In the genomic region with DNA sequence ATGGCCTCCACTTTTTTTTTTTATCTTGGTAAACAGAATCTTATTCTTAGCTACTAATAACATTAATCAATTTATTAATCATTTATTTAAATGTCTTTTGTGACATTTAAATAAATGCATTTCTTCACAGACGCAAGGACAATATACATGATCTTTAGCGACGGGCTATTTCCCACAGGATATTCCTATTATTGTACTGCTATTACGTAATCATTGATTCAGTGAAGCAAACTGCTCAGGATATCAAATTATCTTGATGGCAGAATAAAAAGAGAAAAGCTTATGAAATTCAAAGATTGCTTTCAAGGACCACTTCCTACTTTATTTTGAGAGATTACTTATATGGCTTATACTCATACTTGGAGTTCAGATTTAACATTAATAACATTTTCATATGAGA, we compare ENCODE assay signal across 23 cellular contexts.
DNase-seq lines count a peak whose midpoint lies in the region; ATAC-seq, FAIRE-seq and TF ChIP-seq lines count a peak whose summit lies in the region.
"Had no signal": no experiment of that assay in that cellular context is flagged by ENCODE, and none has a peak within 500 bp of the region (broad histone marks: within the 10 kb centered on the region; RNA-seq: fewer than 3 reads in every experiment).

No MANE protein-coding gene starts in this region.

- no TSS peak for BruUV-seq in HepG2 (replicated peaks; lab: Mats Ljungman, UMichigan)
- BruUV-seq in K562 (replicated peaks; lab: Mats Ljungman, UMichigan) = no TSS peak

- CTCF ChIA-PET in HepG2 (lab: Yijun Ruan, JAX; ENCODE audit: low intra/inter-chr PET ratio, low total read pairs) = no interaction called here
- CTCF ChIA-PET in K562 (lab: Yijun Ruan, JAX; ENCODE audit: low intra/inter-chr PET ratio) = no interaction called here

- DNase-seq in HepG2 (ENCODE audit: low spot score) (no peak), right lobe of liver (no peak), K562 (ENCODE audit: extremely low read depth in 1 of 4, low spot score in 3 of 4) (no peak), NCI-H1417 (lab: John Stamatoyannopoulos, UW) (no peak), NCI-H524 treated with DMSO at 0.1 percent for 48 hours (lab: John Stamatoyannopoulos, UW) (no peak), CD1c-positive myeloid dendritic cell (ENCODE audit: extremely low spot score) (no peak)
- DNase-seq: 8988T; ACHN; BE2C; C1 segment of cervical spinal cord; Caco-2; Calu3; CD4-positive, alpha-beta T cell; CD8-positive, alpha-beta T cell; DMS79 treated with DMSO at 0.1 percent for 48 hours; GF-D8 had no signal

- TF ChIP-seq EP300 in HepG2 (IDR thresholded peaks at IDR 0.05; ENCODE audit: low read depth in 2 of 2, low read length in 2 of 2) = no peak
- TF ChIP-seq EP300 in HepG2 (CRISPR knock-in tag; IDR thresholded peaks at IDR 0.05; ENCODE audit: borderline replicate concordance) = no peak
- no peak for TF ChIP-seq EP300 in K562 (IDR thresholded peaks at IDR 0.05; ENCODE audit: low read length)

- POLR2A ChIA-PET in HepG2 (lab: Yijun Ruan, JAX) = no interaction called here
- POLR2A ChIA-PET in K562 (lab: Yijun Ruan, JAX) = no interaction called here

- no peak overlapping the region for H3K9ac ChIP-seq in HepG2 (ENCODE audit: insufficient read depth, low read depth, low read length)
- H3K9ac ChIP-seq in K562 (ENCODE audit: insufficient read depth in 1 of 2, low read depth in 2 of 2, low read length in 2 of 2) = no peak overlapping the region
- H3K9ac ChIP-seq: BLaER1 had no signal

- no peaks in the 10 kb centered on the region for H3K9me3 ChIP-seq in HepG2 (ENCODE audit: low read length)
- no peaks in the 10 kb centered on the region for H3K9me3 ChIP-seq in right lobe of liver
- no peaks in the 10 kb centered on the region for H3K9me3 ChIP-seq in K562 (replicated peaks; ENCODE audit: control insufficient read depth, insufficient read depth, low read depth, low read length)
- H3K9me3 ChIP-seq: BE2C, BLaER1, Caco-2 had no signal

- no peak overlapping the region for H3K4me2 ChIP-seq in HepG2 (ENCODE audit: low read depth, low read length)
- no peak overlapping the region for H3K4me2 ChIP-seq in K562 (ENCODE audit: insufficient read depth, low read length)
- H3K4me2 ChIP-seq: BLaER1 had no signal

- no peak overlapping the region for H3K27ac ChIP-seq in HepG2 (ENCODE audit: extremely low read length, insufficient read depth, low read length)
- H3K27ac ChIP-seq in right lobe of liver = no peak overlapping the region
- no peak overlapping the region for H3K27ac ChIP-seq in K562 (ENCODE audit: extremely low read depth, low read depth, low read length)
- H3K27ac ChIP-seq: BLaER1 had no signal

- H3K79me2 ChIP-seq in HepG2 (ENCODE audit: insufficient read depth, low read length) = no peaks in the 10 kb centered on the region
- H3K79me2 ChIP-seq in K562 (ENCODE audit: control insufficient read depth, insufficient read depth, low read length) = no peaks in the 10 kb centered on the region

- TF ChIP-seq CTCF in HepG2 (CRISPR knock-in tag; IDR thresholded peaks at IDR 0.05) (no peak), right lobe of liver (IDR thresholded peaks at IDR 0.05) (no peak), K562 (IDR thresholded peaks at IDR 0.05 in 2 of 3, conservative IDR thresholded peaks at IDR 0.05 in 1 of 3; ENCODE audit: insufficient read depth in 2 of 3, low read depth in 1 of 3, low read length in 3 of 3) (no peak)

- H3K27me3 ChIP-seq in HepG2 (ENCODE audit: control insufficient read depth in 1 of 2, insufficient read depth in 2 of 2, low read length in 2 of 2) (no peaks in the 10 kb centered on the region), right lobe of liver (no peaks in the 10 kb centered on the region), K562 (ENCODE audit: control insufficient read depth in 2 of 2, insufficient read depth in 2 of 2, low read length in 2 of 2) (no peaks in the 10 kb centered on the region)
- H3K27me3 ChIP-seq: BE2C, BLaER1 had no signal

- no peak for ATAC-seq in HepG2
- ATAC-seq in right lobe of liver = no peak
- no peak for ATAC-seq in K562
- ATAC-seq: CD8-positive, alpha-beta T cell had no signal

- H3K9me1 ChIP-seq in K562 (ENCODE audit: control insufficient read depth, insufficient read depth, low read length) = no peaks in the 10 kb centered on the region

- in situ Hi-C loops in HepG2 (cut with HindIII; ENCODE audit: extremely low pct_ligation_motif_present, low pct_unique_long_range_greater_than_20kb) (no loop called here), K562 (cut with MboI) (no loop called here)

- no peaks in the 10 kb centered on the region for H4K20me1 ChIP-seq in HepG2 (ENCODE audit: insufficient read depth, low read length)
- no peaks in the 10 kb centered on the region for H4K20me1 ChIP-seq in K562 (replicated peaks; ENCODE audit: control insufficient read depth, insufficient read depth, low read length)
- H4K20me1 ChIP-seq: BLaER1 had no signal

- H3K36me3 ChIP-seq in HepG2 (replicated peaks in 1 of 2; ENCODE audit: control insufficient read depth in 1 of 2, insufficient read depth in 2 of 2, low read length in 2 of 2) = no peaks in the 10 kb centered on the region
- H3K36me3 ChIP-seq in right lobe of liver = no peaks in the 10 kb centered on the region
- H3K36me3 ChIP-seq in K562 (ENCODE audit: control insufficient read depth, insufficient read depth, low read length) = no peaks in the 10 kb centered on the region
- H3K36me3 ChIP-seq: BE2C, BLaER1 had no signal

- H3K4me1 ChIP-seq in HepG2 (ENCODE audit: insufficient read depth, low read length) (no peaks in the 10 kb centered on the region), right lobe of liver (peaks cover 0 to 2% (median 0%) of the 10 kb centered on the region in 4 donors), K562 (replicated peaks in 1 of 2; ENCODE audit: control insufficient read depth in 2 of 2, insufficient read depth in 2 of 2, low read length in 2 of 2) (no peaks in the 10 kb centered on the region)
- H3K4me1 ChIP-seq: BE2C, Caco-2 had no signal

- no peak overlapping the region for H3K4me3 ChIP-seq in HepG2 (replicated peaks in 1 of 3; ENCODE audit: insufficient read depth in 1 of 3, low read depth in 2 of 3, low read length in 3 of 3)
- no peak overlapping the region for H3K4me3 ChIP-seq in right lobe of liver
- no peak overlapping the region for H3K4me3 ChIP-seq in K562
- H3K4me3 ChIP-seq: BLaER1 had no signal

- intact Hi-C loops in HepG2 (cut with micrococcal nuclease; ENCODE audit: unreplicated experiment) (no loop called here), right lobe of liver (cut with DNase I) (no loop called here), K562 (cut with micrococcal nuclease) (no loop called here)

- 71% methylated on average over 4 of the region's 4 CpGs for WGBS in HepG2 (ENCODE audit: low lambda C conversion rate)
- 23% methylated on average over 4 of the region's 4 CpGs for WGBS in right lobe of liver (ENCODE audit: insufficient coverage, low coverage, low lambda C conversion rate, missing lambda C conversion rate)
- 4% methylated on average over 4 of the region's 4 CpGs for whole genome bisulfite sequencing in K562 (ENCODE audit: insufficient coverage, low coverage, missing lambda C conversion rate)

- FAIRE-seq in HepG2 (lab: Jason Lieb, UNC) (no peak), K562 (lab: Jason Lieb, UNC) (no peak), islet of Langerhans (lab: Jason Lieb, UNC) (peak; percentile 91)
- FAIRE-seq: A204.1, D721Med, G401.6, GM12891, GM19239 had no signal

- TF ChIP-seq RAD21 in HepG2 (CRISPR knock-in tag; IDR thresholded peaks at IDR 0.05) (no peak), K562 (CRISPR knock-in tag; conservative IDR thresholded peaks at IDR 0.05 in 1 of 2, IDR thresholded peaks at IDR 0.05 in 1 of 2) (no peak)

- H2AFZ ChIP-seq in HepG2 (ENCODE audit: low read length) (no peak overlapping the region), K562 (ENCODE audit: low read depth, low read length) (no peak overlapping the region)

- no peak for TF ChIP-seq POLR2A in HepG2 (IDR thresholded peaks at IDR 0.05; ENCODE audit: insufficient read depth in 1 of 2, low read depth in 2 of 2, low read length in 2 of 2)
- no peak for TF ChIP-seq POLR2A in right lobe of liver (IDR thresholded peaks at IDR 0.05)
- no peak for TF ChIP-seq POLR2A in K562 (conservative IDR thresholded peaks at IDR 0.05)

TF ChIP-seq in HepG2, 621 proteins besides CTCF, POLR2A, EP300 and RAD21 (continues in another document):
- no peak for TF ChIP-seq ZNF607 (CRISPR knock-in tag; IDR thresholded peaks at IDR 0.05; ENCODE audit: borderline replicate concordance)

TF ChIP-seq in K562, 482 proteins besides CTCF, POLR2A, EP300 and RAD21:
- TF ChIP-seq KLF16 (IDR thresholded peaks at IDR 0.05) (no peak), ARID1B (IDR thresholded peaks at IDR 0.05) (no peak), CEBPB (tag; IDR thresholded peaks at IDR 0.05) (0 out of 2 replicates have a peak, but pooled peaks have one; percentile 35), CEBPG (CRISPR knock-in tag; IDR thresholded peaks at IDR 0.05) (no peak), CEBPG (tag; conservative IDR thresholded peaks at IDR 0.05 in 1 of 2, IDR thresholded peaks at IDR 0.05 in 1 of 2) (peak in 1 of 2 experiments; percentile 68; a peak in 2 of 4 replicates), THRAP3 (IDR thresholded peaks at IDR 0.05; ENCODE audit: borderline replicate concordance) (no peak)
- TF ChIP-seq, protein P1, sequence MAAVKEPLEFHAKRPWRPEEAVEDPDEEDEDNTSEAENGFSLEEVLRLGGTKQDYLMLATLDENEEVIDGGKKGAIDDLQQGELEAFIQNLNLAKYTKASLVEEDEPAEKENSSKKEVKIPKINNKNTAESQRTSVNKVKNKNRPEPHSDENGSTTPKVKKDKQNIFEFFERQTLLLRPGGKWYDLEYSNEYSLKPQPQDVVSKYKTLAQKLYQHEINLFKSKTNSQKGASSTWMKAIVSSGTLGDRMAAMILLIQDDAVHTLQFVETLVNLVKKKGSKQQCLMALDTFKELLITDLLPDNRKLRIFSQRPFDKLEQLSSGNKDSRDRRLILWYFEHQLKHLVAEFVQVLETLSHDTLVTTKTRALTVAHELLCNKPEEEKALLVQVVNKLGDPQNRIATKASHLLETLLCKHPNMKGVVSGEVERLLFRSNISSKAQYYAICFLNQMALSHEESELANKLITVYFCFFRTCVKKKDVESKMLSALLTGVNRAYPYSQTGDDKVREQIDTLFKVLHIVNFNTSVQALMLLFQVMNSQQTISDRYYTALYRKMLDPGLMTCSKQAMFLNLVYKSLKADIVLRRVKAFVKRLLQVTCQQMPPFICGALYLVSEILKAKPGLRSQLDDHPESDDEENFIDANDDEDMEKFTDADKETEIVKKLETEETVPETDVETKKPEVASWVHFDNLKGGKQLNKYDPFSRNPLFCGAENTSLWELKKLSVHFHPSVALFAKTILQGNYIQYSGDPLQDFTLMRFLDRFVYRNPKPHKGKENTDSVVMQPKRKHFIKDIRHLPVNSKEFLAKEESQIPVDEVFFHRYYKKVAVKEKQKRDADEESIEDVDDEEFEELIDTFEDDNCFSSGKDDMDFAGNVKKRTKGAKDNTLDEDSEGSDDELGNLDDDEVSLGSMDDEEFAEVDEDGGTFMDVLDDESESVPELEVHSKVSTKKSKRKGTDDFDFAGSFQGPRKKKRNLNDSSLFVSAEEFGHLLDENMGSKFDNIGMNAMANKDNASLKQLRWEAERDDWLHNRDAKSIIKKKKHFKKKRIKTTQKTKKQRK (IDR thresholded peaks at IDR 0.05; ENCODE audit: borderline replicate concordance, low read depth, low read length) = no peak
